ENCODE assay signal across 18 cellular contexts in genomic region chr21:34498623-34499022, GRCh38. TPM values are rescaled to one million over a fixed set of nuclear protein-coding genes. Genes with fewer than 3 reads are reported as not detected.
DNase-seq lines count a peak whose midpoint lies in the region; TF ChIP-seq lines count a peak whose summit lies in the region.
"Had no signal": no experiment of that assay in that cellular context is flagged by ENCODE, and none has a peak within 500 bp of the region (broad histone marks: within the 10 kb centered on the region; RNA-seq: fewer than 3 reads in every experiment).

No MANE protein-coding gene starts in this region.

- TF ChIP-seq CTCF in MCF 10A (IDR thresholded peaks at IDR 0.05; ENCODE audit: unreplicated experiment) (no peak), mesothelial cell of epicardium (IDR thresholded peaks at IDR 0.05; ENCODE audit: unreplicated experiment) (no peak)

- intact Hi-C loops in MCF 10A (cut with micrococcal nuclease): no loop called here

- H3K4me1 Mint-ChIP-seq in MCF 10A (ENCODE audit: insufficient read depth, unreplicated experiment) (peaks cover 11% of the 10 kb centered on the region), mesothelial cell of epicardium (peaks cover 15% of the 10 kb centered on the region)
- H3K4me1 Mint-ChIP-seq: activated naive CD4-positive, alpha-beta T cell treated with anti-CD3 and anti-CD28 coated beads, Interleukin-2, amount 50 U/mL, for 24 hours; naive thymus-derived CD8-positive, alpha-beta T cell; stimulated activated memory B cell treated with anti-CD40 and anti-IgM and Interleukin-4, amounts not matched to agents 10 μg/mL and 1 μg/mL and 100 μg/mL, for 72 hours had no signal

- H3K27me3 Mint-ChIP-seq in MCF 10A (ENCODE audit: insufficient read depth, unreplicated experiment) (no peaks in the 10 kb centered on the region), mesothelial cell of epicardium (ENCODE audit: low read depth) (no peaks in the 10 kb centered on the region)
- H3K27me3 Mint-ChIP-seq: progenitor cell of endocrine pancreas had no signal

- H3K27ac Mint-ChIP-seq in MCF 10A (ENCODE audit: low read depth, unreplicated experiment) (no peak overlapping the region), mesothelial cell of epicardium (peak overlapping the region; percentile 26)
- H3K27ac Mint-ChIP-seq: activated naive CD4-positive, alpha-beta T cell treated with anti-CD3 and anti-CD28 coated beads, Interleukin-2, amount 50 U/mL, for 24 hours; naive thymus-derived CD8-positive, alpha-beta T cell; progenitor cell of endocrine pancreas; stimulated activated memory B cell treated with anti-CD40 and anti-IgM and Interleukin-4, amounts not matched to agents 10 μg/mL and 1 μg/mL and 100 μg/mL, for 72 hours had no signal

- peak; percentile 23 for DNase-seq in DMS53 (lab: John Stamatoyannopoulos, UW)
- DNase-seq in DMS53 treated with DMSO at 0.1 percent for 48 hours (lab: John Stamatoyannopoulos, UW; ENCODE audit: unreplicated experiment): no peak
- DNase-seq in NCI-H2029 (lab: John Stamatoyannopoulos, UW): peak; percentile 85
- DNase-seq in MCF 10A (ENCODE audit: unreplicated experiment): peak; percentile 82
- no peak for DNase-seq in mesothelial cell of epicardium (ENCODE audit: low spot score in 2 of 2, unreplicated experiment in 2 of 2)
- no peak for DNase-seq in central memory CD4-positive, alpha-beta T cell
- no peak for DNase-seq in stimulated activated CD4-positive, alpha-beta T cell treated with anti-CD3 and anti-CD28 coated beads, Interleukin-4, amount 100 ng/mL, for 1 hour
- DNase-seq in ecto neural progenitor cell (ENCODE audit: low spot score): no peak
- DNase-seq: activated CD4-positive, alpha-beta T cell treated with anti-CD3 and anti-CD28 coated beads for 48 hours; DND-41; GOT3; naive thymus-derived CD8-positive, alpha-beta T cell; PC-3; stimulated activated CD4-positive, alpha-beta T cell treated with anti-CD3 and anti-CD28 coated beads, Interleukin-12 subunit alpha, Interleukin-12 subunit beta, amount 100 ng/mL, for 4 hours had no signal

- H3K36me3 Mint-ChIP-seq in MCF 10A (ENCODE audit: insufficient read depth, unreplicated experiment) (no peaks in the 10 kb centered on the region), mesothelial cell of epicardium (peaks cover 8% of the 10 kb centered on the region)
- H3K36me3 Mint-ChIP-seq: stimulated activated memory B cell treated with anti-CD40 and anti-IgM and Interleukin-4, amounts not matched to agents 10 μg/mL and 1 μg/mL and 100 μg/mL, for 72 hours had no signal

- no TSS peak for BruUV-seq in MCF 10A (replicated peaks; lab: Mats Ljungman, UMichigan)

- no peaks in the 10 kb centered on the region for H3K9me3 Mint-ChIP-seq in MCF 10A (ENCODE audit: unreplicated experiment)
- H3K9me3 Mint-ChIP-seq in mesothelial cell of epicardium: peaks cover 27% of the 10 kb centered on the region

- POLR2A ChIA-PET in MCF 10A (lab: Yijun Ruan, JAX): interaction anchor here (2.5 kb wide), 1 partner anchor 28 kb away, joined by 6 read pairs; no protein-coding TSS in a partner anchor

- CTCF ChIA-PET in MCF 10A (lab: Yijun Ruan, JAX): interaction anchor here (0.6 to 1.7 kb wide), 3 partner anchors 27 to 575 kb away, joined by 3 to 8 read pairs (median 4); no protein-coding TSS in a partner anchor

- H3K4me3 Mint-ChIP-seq in MCF 10A (ENCODE audit: unreplicated experiment) (no peak overlapping the region), mesothelial cell of epicardium (no peak overlapping the region)
- H3K4me3 Mint-ChIP-seq: activated naive CD4-positive, alpha-beta T cell treated with anti-CD3 and anti-CD28 coated beads, Interleukin-2, amount 50 U/mL, for 24 hours; naive thymus-derived CD8-positive, alpha-beta T cell; stimulated activated memory B cell treated with anti-CD40 and anti-IgM and Interleukin-4, amounts not matched to agents 10 μg/mL and 1 μg/mL and 100 μg/mL, for 72 hours had no signal

RNA-seq across cellular contexts. Expression of gene KCNE1, which starts 13.4 kb away (rescaled TPM):
- 0.14 and 0.20 TPM in 2 replicates for total RNA-seq in MCF 10A (2022)
- total RNA-seq in mesothelial cell of epicardium: 0.50 to 1.0 TPM (median 0.55 TPM) in 3 replicates
- total RNA-seq: NCI-H460 had no signal

Comparison
In these comparisons a context has a peak if more than half of its experiments do, and no peak if none do; other contexts are left out.
1. DNase-seq: peak in DMS53 (single experiment), NCI-H2029 (single experiment) and MCF 10A (single experiment); none in DMS53 treated with DMSO at 0.1 percent for 48 hours (single experiment), mesothelial cell of epicardium (0 of 2), central memory CD4-positive, alpha-beta T cell (single experiment), stimulated activated CD4-positive, alpha-beta T cell treated with anti-CD3 and anti-CD28 coated beads, Interleukin-4, amount 100 ng/mL, for 1 hour (single experiment) and ecto neural progenitor cell (single experiment).